ENCODE assay signal across 11 cellular contexts in the genomic region with DNA sequence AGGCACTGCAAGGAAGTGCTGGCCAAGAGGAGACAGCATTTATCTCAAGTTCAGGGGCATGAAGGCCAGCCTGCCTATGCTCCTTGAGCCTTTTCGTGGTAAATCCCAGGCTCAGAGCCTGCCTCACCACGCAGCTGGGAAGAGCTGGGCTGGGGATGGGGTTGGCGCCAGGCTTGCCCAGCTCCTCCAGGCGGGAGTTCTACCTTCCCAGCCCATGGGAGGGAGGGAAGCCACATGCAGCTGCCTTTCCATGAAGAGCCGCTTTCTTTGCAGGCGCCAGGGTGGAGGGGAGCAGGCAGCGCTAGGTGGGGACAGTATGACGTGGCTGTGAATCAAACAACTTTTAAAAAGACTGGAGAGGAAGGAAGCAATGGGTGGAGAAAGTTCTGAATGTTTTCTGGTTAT. TPM values are rescaled to one million over a fixed set of nuclear protein-coding genes. Genes with fewer than 3 reads are reported as not detected.
DNase-seq lines count a peak whose midpoint lies in the region; ATAC-seq and TF ChIP-seq lines count a peak whose summit lies in the region.
"Had no signal": no experiment of that assay in that cellular context is flagged by ENCODE, and none has a peak within 500 bp of the region (broad histone marks: within the 10 kb centered on the region; RNA-seq: fewer than 3 reads in every experiment).

No MANE protein-coding gene starts in this region.

- H3K9ac ChIP-seq in MM.1S (ENCODE audit: low read length): no peak overlapping the region

- peaks cover 9% of the 10 kb centered on the region for H3K27me3 Mint-ChIP-seq in activated CD8-positive, alpha-beta T cell treated with anti-CD3 and anti-CD28 coated beads, Interleukin-2, amount 10 ng/mL, durations not matched to agents 7 days and 5 days (ENCODE audit: low read depth)

- H3F3A ChIP-seq in MM.1S (ENCODE audit: insufficient read depth, low read length): no peaks in the 10 kb centered on the region

- no peak for ATAC-seq in GM21423 (IDR thresholded peaks at IDR 0.05; ENCODE audit: unreplicated experiment)
- no peak for ATAC-seq in activated CD8-positive, alpha-beta T cell treated with anti-CD3 and anti-CD28 coated beads, Interleukin-2, amount 10 ng/mL, durations not matched to agents 7 days and 5 days
- ATAC-seq: activated naive CD4-positive, alpha-beta T cell treated with anti-CD3 and anti-CD28 coated beads, Interleukin-2, amount 50 U/mL, for 72 hours had no signal

- no peak overlapping the region for H3K27ac Mint-ChIP-seq in activated CD8-positive, alpha-beta T cell treated with anti-CD3 and anti-CD28 coated beads, Interleukin-2, amount 10 ng/mL, durations not matched to agents 7 days and 5 days
- H3K27ac Mint-ChIP-seq: activated naive CD4-positive, alpha-beta T cell treated with anti-CD3 and anti-CD28 coated beads, Interleukin-2, amount 50 U/mL, for 72 hours; stimulated activated naive CD8-positive, alpha-beta T cell treated with anti-CD3 and anti-CD28 coated beads, Interleukin-15, Interleukin-2, amounts not matched to agents 100 ng/mL and 50 ng/mL, for 24 hours had no signal

- WGBS in hepatocyte (ENCODE audit: low lambda C conversion rate, missing lambda C conversion rate): 32% methylated on average over 8 of the region's 8 CpGs

- POLR2A ChIA-PET in activated CD8-positive, alpha-beta T cell treated with anti-CD3 and anti-CD28 coated beads, Interleukin-2, amount 10 ng/mL, durations not matched to agents 7 days and 5 days (lab: Charles Lee): no interaction called here

- H3K4me1 Mint-ChIP-seq in activated CD8-positive, alpha-beta T cell treated with anti-CD3 and anti-CD28 coated beads, Interleukin-2, amount 10 ng/mL, durations not matched to agents 7 days and 5 days (ENCODE audit: low read depth): no peaks in the 10 kb centered on the region

- no peak for TF ChIP-seq CTCF in hepatocyte (IDR thresholded peaks at IDR 0.05; ENCODE audit: poor library complexity)
- no peak for TF ChIP-seq CTCF in MM.1S (IDR thresholded peaks at IDR 0.05; ENCODE audit: low read length)

- H3K79me2 ChIP-seq in hepatocyte (no peaks in the 10 kb centered on the region), MM.1S (ENCODE audit: low read length) (no peaks in the 10 kb centered on the region)

- H3K4me2 ChIP-seq in hepatocyte (peak overlapping the region; percentile 44), MM.1S (ENCODE audit: low read depth, low read length) (no peak overlapping the region)

- H4K20me1 ChIP-seq in hepatocyte (ENCODE audit: insufficient read depth, poor library complexity, severe bottlenecking) (no peaks in the 10 kb centered on the region), MM.1S (ENCODE audit: insufficient read depth, low read length) (no peaks in the 10 kb centered on the region)

- H3K27me3 ChIP-seq in hepatocyte: no peaks in the 10 kb centered on the region
- H3K27me3 ChIP-seq in MM.1S (replicated peaks; ENCODE audit: insufficient read depth, low read length): no peaks in the 10 kb centered on the region

- H3K9me2 ChIP-seq in hepatocyte (replicated peaks; ENCODE audit: insufficient read depth) (no peaks in the 10 kb centered on the region), MM.1S (replicated peaks; ENCODE audit: insufficient read depth, low read length) (no peaks in the 10 kb centered on the region)

- H3K36me3 Mint-ChIP-seq in activated CD8-positive, alpha-beta T cell treated with anti-CD3 and anti-CD28 coated beads, Interleukin-2, amount 10 ng/mL, durations not matched to agents 7 days and 5 days (ENCODE audit: low read depth): no peaks in the 10 kb centered on the region
- H3K36me3 Mint-ChIP-seq: activated naive CD4-positive, alpha-beta T cell treated with anti-CD3 and anti-CD28 coated beads, Interleukin-2, amount 50 U/mL, for 72 hours had no signal

- H3K9me3 Mint-ChIP-seq in activated CD8-positive, alpha-beta T cell treated with anti-CD3 and anti-CD28 coated beads, Interleukin-2, amount 10 ng/mL, durations not matched to agents 7 days and 5 days (ENCODE audit: insufficient read depth): no peaks in the 10 kb centered on the region
- H3K9me3 Mint-ChIP-seq: activated naive CD4-positive, alpha-beta T cell treated with anti-CD3 and anti-CD28 coated beads, Interleukin-2, amount 50 U/mL, for 72 hours; stimulated activated naive CD8-positive, alpha-beta T cell treated with anti-CD3 and anti-CD28 coated beads, Interleukin-15, Interleukin-2, amounts not matched to agents 100 ng/mL and 50 ng/mL, for 24 hours had no signal

- H3K9me3 ChIP-seq in hepatocyte (ENCODE audit: low read depth): no peaks in the 10 kb centered on the region
- H3K9me3 ChIP-seq in MM.1S (replicated peaks; ENCODE audit: insufficient read depth, low read length): no peaks in the 10 kb centered on the region

- peak; percentile 18 for DNase-seq in H4 (ENCODE audit: low spot score)
- DNase-seq in astrocyte of the hippocampus (ENCODE audit: low read depth, low spot score): peak; percentile 45
- peak; percentile 19 for DNase-seq in hepatocyte (ENCODE audit: low spot score)
- DNase-seq in pons (ENCODE audit: low spot score): peak; percentile 83
- DNase-seq in MM.1S: no peak
- no peak for DNase-seq in activated CD8-positive, alpha-beta T cell treated with anti-CD3 and anti-CD28 coated beads, Interleukin-2, amount 10 ng/mL, durations not matched to agents 7 days and 5 days
- no peak for DNase-seq in stimulated activated naive CD4-positive, alpha-beta T cell treated with Interleukin-2 at 50 U/mL for 16 hours (lab: John Stamatoyannopoulos, UW)
- DNase-seq: NCI-H226 had no signal

- H3K4me3 ChIP-seq in hepatocyte (no peak overlapping the region), MM.1S (ENCODE audit: low read length) (no peak overlapping the region)

- CTCF ChIA-PET in activated CD8-positive, alpha-beta T cell treated with anti-CD3 and anti-CD28 coated beads, Interleukin-2, amount 10 ng/mL, durations not matched to agents 7 days and 5 days (lab: Charles Lee): no interaction called here

- H3K4me3 Mint-ChIP-seq in activated CD8-positive, alpha-beta T cell treated with anti-CD3 and anti-CD28 coated beads, Interleukin-2, amount 10 ng/mL, durations not matched to agents 7 days and 5 days: no peak overlapping the region
- H3K4me3 Mint-ChIP-seq: stimulated activated naive CD8-positive, alpha-beta T cell treated with anti-CD3 and anti-CD28 coated beads, Interleukin-15, Interleukin-2, amounts not matched to agents 100 ng/mL and 50 ng/mL, for 24 hours had no signal

- H3K4me1 ChIP-seq in hepatocyte (ENCODE audit: insufficient read depth): no peaks in the 10 kb centered on the region
- no peaks in the 10 kb centered on the region for H3K4me1 ChIP-seq in MM.1S (ENCODE audit: low read length)

- H2AFZ ChIP-seq in hepatocyte: no peak overlapping the region
- H2AFZ ChIP-seq in MM.1S (ENCODE audit: low read length): no peak overlapping the region

- H3K27ac ChIP-seq in hepatocyte (no peak overlapping the region), MM.1S (ENCODE audit: low read length) (no peak overlapping the region)

- H3K36me3 ChIP-seq in hepatocyte (replicated peaks; ENCODE audit: insufficient read depth, low read depth) (no peaks in the 10 kb centered on the region), MM.1S (replicated peaks; ENCODE audit: insufficient read depth, low read length) (no peaks in the 10 kb centered on the region)

RNA-seq across cellular contexts. Expression of a gene that starts 19.5 kb away (rescaled TPM):
- total RNA-seq in H4 (2014; rRNA removed; shearing (Covaris generic)): 13.3 and 25.6 TPM in 2 replicates
- total RNA-seq in hepatocyte: 12.8 and 12.9 TPM in 2 replicates
- polyA plus RNA-seq in hepatocyte: 8.5 and 8.6 TPM in 2 replicates
- 10 to 100 TPM in 1 of 2 experiments, 1 to 10 TPM in 1; 9.2 to 12.1 TPM for total RNA-seq in activated CD8-positive, alpha-beta T cell treated with anti-CD3 and anti-CD28 coated beads, Interleukin-2, amount 10 ng/mL, durations not matched to agents 7 days and 5 days

Comparison
In these comparisons a context has a peak if more than half of its experiments do, and no peak if none do; other contexts are left out.
1. DNase-seq: peak in H4 (single experiment), astrocyte of the hippocampus (single experiment), hepatocyte (single experiment) and pons (single experiment); none in MM.1S (single experiment), activated CD8-positive, alpha-beta T cell treated with anti-CD3 and anti-CD28 coated beads, Interleukin-2, amount 10 ng/mL, durations not matched to agents 7 days and 5 days (single experiment) and stimulated activated naive CD4-positive, alpha-beta T cell treated with Interleukin-2 at 50 U/mL for 16 hours (single experiment).